ENCODE assay signal across 8 cellular contexts in genomic region chr19:48363810-48364563, GRCh38. TPM values are rescaled to one million over a fixed set of nuclear protein-coding genes. Genes with fewer than 3 reads are reported as not detected.
A peak's percentile ranks its signal among the peaks of the same experiment; 100 is the strongest.
DNase-seq lines count a peak whose midpoint lies in the region; ATAC-seq, FAIRE-seq and TF ChIP-seq lines count a peak whose summit lies in the region.

A gene with protein sequence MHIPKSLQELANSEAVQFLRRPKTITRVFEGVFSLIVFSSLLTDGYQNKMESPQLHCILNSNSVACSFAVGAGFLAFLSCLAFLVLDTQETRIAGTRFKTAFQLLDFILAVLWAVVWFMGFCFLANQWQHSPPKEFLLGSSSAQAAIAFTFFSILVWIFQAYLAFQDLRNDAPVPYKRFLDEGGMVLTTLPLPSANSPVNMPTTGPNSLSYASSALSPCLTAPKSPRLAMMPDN (plus strand): TSS chr19:48364367. CDS start chr19:48365843, 1,476 bp downstream.
TMEM143 (minus strand) TSS chr19:48363940; CDS start chr19:48363920, 20 bp downstream.

- no peaks in the 10 kb centered on the region for H3K36me3 Mint-ChIP-seq in mesothelial cell of epicardium

- no peaks in the 10 kb centered on the region for H4K20me1 ChIP-seq in OCI-LY3 (ENCODE audit: insufficient read depth, low read length)
- no peaks in the 10 kb centered on the region for H4K20me1 ChIP-seq in endothelial cell of umbilical vein (replicated peaks; ENCODE audit: control insufficient read depth, extremely low read depth, insufficient read depth, low read length)

- peak; percentile 99 for FAIRE-seq in endothelial cell of umbilical vein (lab: Jason Lieb, UNC)

- H3K27ac ChIP-seq in OCI-LY3 (ENCODE audit: low read length) (peak within 1 kb of the TSS; percentile 85), endothelial cell of umbilical vein (ENCODE audit: insufficient read depth, low read depth, low read length) (peak within 1 kb of the TSS; percentile 40)

- CTCF ChIA-PET in endothelial cell of umbilical vein (lab: Charles Lee), result interaction anchor here (1.0 to 4.5 kb wide), 9 partner anchors 13 to 220 kb away, joined by 3 to 29 read pairs (median 10); partner anchors contain the start of genes GRWD1 and KDELR1

- H3K9me3 Mint-ChIP-seq in mesothelial cell of epicardium, result no peaks in the 10 kb centered on the region

- TF ChIP-seq POLR2A in endothelial cell of umbilical vein (IDR thresholded peaks at IDR 0.05; ENCODE audit: low read depth, low read length), result peak; percentile 15

- peak; percentile 72 for ATAC-seq in GM21528 (IDR thresholded peaks at IDR 0.05; ENCODE audit: low FRiP score, unreplicated experiment)

- intact Hi-C loops in endothelial cell of umbilical vein (cut with micrococcal nuclease), result loop anchor here (1.0 to 2.0 kb wide), 3 partner anchors 27 to 81 kb away; partner anchors contain the start of genes GRWD1 and KDELR1

- H3K79me2 ChIP-seq in OCI-LY3 (ENCODE audit: low read length) (no peaks in the 10 kb centered on the region), endothelial cell of umbilical vein (ENCODE audit: control insufficient read depth, insufficient read depth, low read length) (no peaks in the 10 kb centered on the region)

- H3K4me1 ChIP-seq in OCI-LY3 (ENCODE audit: low read length), result peaks cover 13% of the 10 kb centered on the region
- peaks cover 8% of the 10 kb centered on the region for H3K4me1 ChIP-seq in endothelial cell of umbilical vein (ENCODE audit: control insufficient read depth, extremely low read depth, insufficient read depth, low read length)

- peaks cover 3% of the 10 kb centered on the region for H3K4me1 Mint-ChIP-seq in mesothelial cell of epicardium

- H3K4me2 ChIP-seq in OCI-LY3 (ENCODE audit: low read length) (peak within 1 kb of the TSS; percentile 98), endothelial cell of umbilical vein (ENCODE audit: insufficient read depth, low read length) (peak within 1 kb of the TSS; percentile 73)

- no TSS peak for BruUV-seq in endothelial cell of umbilical vein (replicated peaks; lab: Mats Ljungman, UMichigan)

- H3K9me3 ChIP-seq in OCI-LY3 (ENCODE audit: insufficient read depth, low read length) (no peaks in the 10 kb centered on the region), endothelial cell of umbilical vein (replicated peaks; ENCODE audit: control insufficient read depth, insufficient read depth, low read length) (no peaks in the 10 kb centered on the region)

- dilution Hi-C loops in endothelial cell of umbilical vein (cut with MboI; ENCODE audit: extremely low pct_ligation_motif_present, low sequenced_read_pairs), result no loop called here

- H2AFZ ChIP-seq in OCI-LY3 (ENCODE audit: low read depth, low read length) (peak within 1 kb of the TSS; percentile 54), endothelial cell of umbilical vein (ENCODE audit: low read depth, low read length) (peak within 1 kb of the TSS; percentile 73)

- H3K27me3 ChIP-seq in OCI-LY3 (ENCODE audit: low read depth, low read length), result no peaks in the 10 kb centered on the region
- no peaks in the 10 kb centered on the region for H3K27me3 ChIP-seq in endothelial cell of umbilical vein (ENCODE audit: control insufficient read depth in 2 of 2, insufficient read depth in 2 of 2, low read length in 2 of 2)

- H3K36me3 ChIP-seq in OCI-LY3 (replicated peaks; ENCODE audit: low read depth, low read length) (peaks cover 4% of the 10 kb centered on the region), endothelial cell of umbilical vein (ENCODE audit: control insufficient read depth in 2 of 2, extremely low read depth in 1 of 2, insufficient read depth in 2 of 2, low read length in 2 of 2) (no peaks in the 10 kb centered on the region)

- H3K4me3 ChIP-seq in OCI-LY3 (ENCODE audit: low read length) (peak within 1 kb of the TSS; percentile 84), endothelial cell of umbilical vein (replicated peaks in 1 of 3; ENCODE audit: insufficient read depth in 1 of 3, low read depth in 1 of 3, low read length in 3 of 3) (peak within 1 kb of the TSS; percentile 11 to 53 (median 35))

- no peaks in the 10 kb centered on the region for H3K9me1 ChIP-seq in endothelial cell of umbilical vein (replicated peaks; ENCODE audit: control insufficient read depth, extremely low read depth, insufficient read depth, low read length)

- H3K4me3 Mint-ChIP-seq in mesothelial cell of epicardium, result peak within 1 kb of the TSS; percentile 73

- POLR2A ChIA-PET in endothelial cell of umbilical vein (lab: Charles Lee), result interaction anchor here (0.5 to 1.4 kb wide), 6 partner anchors 11 to 296 kb away, joined by 3 to 10 read pairs (median 4); partner anchors contain the start of gene PLA2G4C

- peak; percentile 98 for DNase-seq in DMS 273 treated with DMSO at 0.1 percent for 48 hours (lab: John Stamatoyannopoulos, UW)
- DNase-seq in HuH-7.5 (ENCODE audit: low spot score), result peak; percentile 97
- DNase-seq in activated T-cell treated with anti-CD3 and anti-CD28 coated beads for 24 hours (ENCODE audit: low read depth), result peak; percentile 96
- peak; percentile 100 for DNase-seq in endothelial cell of umbilical vein (ENCODE audit: low read depth, low spot score)
- peak; percentile 97 to 99 for DNase-seq in mesothelial cell of epicardium (ENCODE audit: low spot score in 2 of 2, unreplicated experiment in 2 of 2)
- DNase-seq in stimulated activated CD8-positive, alpha-beta memory T cell treated with anti-CD3 and anti-CD28 coated beads, Interleukin-15, amount 100 ng/mL, for 4 hours (ENCODE audit: low read depth in 2 of 2), result peak; percentile 96

- H3K27me3 Mint-ChIP-seq in mesothelial cell of epicardium (ENCODE audit: low read depth), result no peaks in the 10 kb centered on the region

- H3K9ac ChIP-seq in OCI-LY3 (ENCODE audit: low read length), result peak within 1 kb of the TSS; percentile 98
- H3K9ac ChIP-seq in endothelial cell of umbilical vein (replicated peaks; ENCODE audit: extremely low read depth, insufficient read depth, low read length), result peak within 1 kb of the TSS; percentile 68

- H3K27ac Mint-ChIP-seq in mesothelial cell of epicardium, result peak within 1 kb of the TSS; percentile 87

- TF ChIP-seq CTCF in OCI-LY3 (IDR thresholded peaks at IDR 0.05; ENCODE audit: low read depth, low read length) (no peak), endothelial cell of umbilical vein (IDR thresholded peaks at IDR 0.05; ENCODE audit: extremely low read depth in 1 of 2, insufficient read depth in 1 of 2, low read depth in 1 of 2, low read length in 2 of 2) (no peak), mesothelial cell of epicardium (IDR thresholded peaks at IDR 0.05; ENCODE audit: unreplicated experiment) (no peak)

TF ChIP-seq in endothelial cell of umbilical vein, 7 proteins besides CTCF, POLR2A, EP300 and RAD21:
- no peak for TF ChIP-seq EZH2 (IDR thresholded peaks at IDR 0.05; ENCODE audit: borderline replicate concordance, low read depth, low read length, severe bottlenecking)
- TF ChIP-seq JUN (IDR thresholded peaks at IDR 0.05; ENCODE audit: borderline replicate concordance, insufficient read depth, insufficient read length, low read depth), result no peak
- no peak for TF ChIP-seq MYC (IDR thresholded peaks at IDR 0.05; ENCODE audit: low read depth, low read length)
- TF ChIP-seq MAX (IDR thresholded peaks at IDR 0.05; ENCODE audit: insufficient read depth, insufficient read length), result no peak
- TF ChIP-seq POLR2AphosphoS5 (IDR thresholded peaks at IDR 0.05; ENCODE audit: insufficient read depth, low read depth, low read length), result no peak
- TF ChIP-seq GATA2 (IDR thresholded peaks at IDR 0.05; ENCODE audit: insufficient read depth, insufficient read length, low read depth, low read length), result no peak
- no peak for TF ChIP-seq FOS (IDR thresholded peaks at IDR 0.05; ENCODE audit: borderline replicate concordance, insufficient read depth, low read length)
TF ChIP-seq in endothelial cell of umbilical vein: peak in this region for 0.

RNA-seq across cellular contexts. Expression of the first gene that starts in this region (rescaled TPM):
- total RNA-seq in endothelial cell of umbilical vein (not detected in 2 replicates), mesothelial cell of epicardium (not detected in 3 replicates)
- polyA plus RNA-seq in endothelial cell of umbilical vein, result not detected in 2 replicates
- not detected in 2 replicates for polyA plus RNA-seq in endothelial cell of umbilical vein (2011; cell fraction: cytosol; rRNA removed)
- polyA plus RNA-seq in endothelial cell of umbilical vein (2011; cell fraction: nucleus; rRNA removed), result not detected in 2 replicates
- polyA plus RNA-seq in endothelial cell of umbilical vein (2012), result not detected in 2 replicates
- polyA minus RNA-seq in endothelial cell of umbilical vein, result not detected in 2 replicates
- not detected for polyA minus RNA-seq in endothelial cell of umbilical vein (2011; cell fraction: cytosol; rRNA and poly(A)+ RNA removed)
- not detected in 2 replicates for polyA minus RNA-seq in endothelial cell of umbilical vein (2011; cell fraction: nucleus; rRNA and poly(A)+ RNA removed)

RNA-seq across cellular contexts. Expression of gene TMEM143, which starts in this region (rescaled TPM):
- total RNA-seq in endothelial cell of umbilical vein (4.6 and 7.3 TPM in 2 replicates), mesothelial cell of epicardium (8.2 to 11.7 TPM (median 8.6 TPM) in 3 replicates)
- 5.4 and 6.2 TPM in 2 replicates for polyA plus RNA-seq in endothelial cell of umbilical vein
- polyA plus RNA-seq in endothelial cell of umbilical vein (2011; cell fraction: cytosol; rRNA removed), result 3.0 and 3.7 TPM in 2 replicates
- polyA plus RNA-seq in endothelial cell of umbilical vein (2011; cell fraction: nucleus; rRNA removed), result 15.8 and 21.1 TPM in 2 replicates
- polyA plus RNA-seq in endothelial cell of umbilical vein (2012), result 2.5 and 4.5 TPM in 2 replicates
- polyA minus RNA-seq in endothelial cell of umbilical vein, result 3.7 and 4.2 TPM in 2 replicates
- 10.2 TPM for polyA minus RNA-seq in endothelial cell of umbilical vein (2011; cell fraction: cytosol; rRNA and poly(A)+ RNA removed)
- polyA minus RNA-seq in endothelial cell of umbilical vein (2011; cell fraction: nucleus; rRNA and poly(A)+ RNA removed), result 3.8 and 3.9 TPM in 2 replicates

Comparison
In these comparisons a context has a peak if more than half of its experiments do, and no peak if none do; other contexts are left out.
1. Peak in every context shown above with its lines: DNase-seq, ATAC-seq, H3K4me3 ChIP-seq and H3K27ac ChIP-seq.